Comparison of ENCODE assay signal across 21 cellular contexts in genomic region chr5:144325532-144325931, GRCh38.
"Had no signal": no experiment of that assay in that cellular context is flagged by ENCODE, and none has a peak within 500 bp of the region (broad histone marks: within the 10 kb centered on the region; RNA-seq: fewer than 3 reads in every experiment).

No MANE protein-coding gene starts in this region.

- ATAC-seq: foreskin keratinocyte, gastroesophageal sphincter, left colon, left lobe of liver, lower lobe of right lung had no signal

- H3K36me3 ChIP-seq: colonic mucosa, esophagus muscularis mucosa, gastroesophageal sphincter, heart left ventricle, lower lobe of right lung had no signal

- H3K27ac ChIP-seq: colonic mucosa, dorsolateral prefrontal cortex, esophagus muscularis mucosa, foreskin keratinocyte, gastroesophageal sphincter, heart left ventricle, hepatocyte, lower lobe of right lung had no signal

- H3K9me3 ChIP-seq: colonic mucosa, esophagus muscularis mucosa, gastroesophageal sphincter, heart left ventricle, lower lobe of right lung had no signal

- H3K4me3 Mint-ChIP-seq: immature natural killer cell, memory B cell had no signal

- H3K4me2 ChIP-seq: hepatocyte had no signal

- H3K27ac Mint-ChIP-seq: immature natural killer cell, memory B cell had no signal

- H3K4me3 ChIP-seq: colonic mucosa, dorsolateral prefrontal cortex, esophagus muscularis mucosa, gastroesophageal sphincter, heart left ventricle, hepatocyte, lower lobe of right lung had no signal

- H3K36me3 Mint-ChIP-seq: immature natural killer cell, memory B cell had no signal

- H3K27me3 ChIP-seq: colonic mucosa, dorsolateral prefrontal cortex, esophagus muscularis mucosa, foreskin keratinocyte, gastroesophageal sphincter, heart left ventricle, hepatocyte had no signal

- H3K4me1 ChIP-seq: colonic mucosa, esophagus muscularis mucosa, foreskin keratinocyte, gastroesophageal sphincter, heart left ventricle, lower lobe of right lung had no signal

- DNase-seq: cerebellar nuclear complex; colonic mucosa; dermis blood vessel endothelial cell; dorsolateral prefrontal cortex; effector CD4-positive, alpha-beta T cell; effector memory CD4-positive, alpha-beta T cell; foreskin keratinocyte; heart left ventricle; immature natural killer cell; islet precursor cell; kidney; kidney glomerular epithelial cell; left colon; lower lobe of right lung; mesendoderm; midbrain had no signal

- H3K79me2 ChIP-seq: hepatocyte had no signal

- H3K4me1 Mint-ChIP-seq: immature natural killer cell, memory B cell had no signal

- H2AFZ ChIP-seq: hepatocyte had no signal
